In the genomic region with DNA sequence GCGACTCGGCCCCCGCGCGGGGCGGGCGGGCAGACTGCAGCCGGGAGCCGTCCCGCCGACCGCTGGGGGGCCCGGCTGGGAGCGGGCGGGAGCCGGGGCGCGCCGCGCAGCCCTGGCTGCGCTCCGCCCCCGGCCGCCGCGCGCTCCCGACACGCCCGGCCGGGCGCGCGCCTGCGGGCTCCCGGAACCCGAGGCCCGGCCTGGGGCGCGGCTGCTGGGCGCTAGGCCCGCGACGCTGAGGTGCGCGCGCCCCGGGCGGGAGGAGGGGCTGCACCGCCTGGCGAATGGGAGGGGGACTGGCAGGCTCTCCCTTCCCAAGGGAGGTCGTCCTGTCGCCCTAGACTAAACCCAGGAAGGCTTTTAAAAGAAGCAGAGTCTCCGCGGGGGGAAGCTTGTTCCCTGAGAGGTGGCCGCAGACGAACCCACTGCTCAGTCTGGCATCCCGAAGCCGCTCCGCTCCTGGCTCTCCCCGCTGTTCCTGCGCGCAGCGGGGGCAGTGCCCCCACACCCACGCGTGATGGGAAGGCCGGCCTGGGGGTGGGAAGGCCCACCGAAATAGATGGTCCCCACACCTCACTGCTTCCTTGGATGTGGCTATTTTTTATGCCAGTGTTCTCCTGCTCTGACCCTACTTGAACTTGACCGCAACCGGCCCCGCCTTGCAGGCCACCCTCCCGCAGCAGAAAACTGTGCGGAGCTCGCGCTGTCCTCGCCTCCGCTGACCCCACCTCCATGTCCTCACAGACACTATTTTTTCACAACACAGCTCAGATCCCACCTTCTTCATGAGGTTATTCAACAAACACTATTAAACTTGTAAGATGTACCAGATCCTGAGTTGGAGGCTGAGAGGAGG, we compare ENCODE assay signal across 1 cellular context.
TF ChIP-seq lines count a peak whose summit lies in the region.

A gene with protein sequence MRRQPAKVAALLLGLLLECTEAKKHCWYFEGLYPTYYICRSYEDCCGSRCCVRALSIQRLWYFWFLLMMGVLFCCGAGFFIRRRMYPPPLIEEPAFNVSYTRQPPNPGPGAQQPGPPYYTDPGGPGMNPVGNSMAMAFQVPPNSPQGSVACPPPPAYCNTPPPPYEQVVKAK (minus strand): TSS at position 125 of the 856 bp plus-strand sequence. CDS start 178 bp downstream, outside the sequence.

TF ChIP-seq in K562, 482 proteins besides CTCF, POLR2A, EP300 and RAD21 (continued from another document and continues in another):
- TF ChIP-seq MBD1 (CRISPR knock-in tag; IDR thresholded peaks at IDR 0.05) (no peak), MAZ (CRISPR knock-in tag; conservative IDR thresholded peaks at IDR 0.05 in 1 of 2, IDR thresholded peaks at IDR 0.05 in 1 of 2) (peak; percentile 58 to 78), ESRRA (IDR thresholded peaks at IDR 0.05; ENCODE audit: borderline replicate concordance, low read depth) (peak; percentile 67; the same call in 1 of the 2 replicates), NR3C1 (CRISPR knock-in tag; IDR thresholded peaks at IDR 0.05) (no peak), ZNF431 (CRISPR knock-in tag; IDR thresholded peaks at IDR 0.05) (peak; percentile 48; the same call in 1 of the 2 replicates), MTA2 (IDR thresholded peaks at IDR 0.05; ENCODE audit: low read depth) (no peak), ZNF592 (IDR thresholded peaks at IDR 0.05) (no peak), ZNF184 (CRISPR knock-in tag; IDR thresholded peaks at IDR 0.05) (no peak), MEF2A (IDR thresholded peaks at IDR 0.05; ENCODE audit: control insufficient read depth, low read depth, low read length) (no peak), CXXC5 (CRISPR knock-in tag; IDR thresholded peaks at IDR 0.05) (peak; percentile 52; the same call in 1 of the 2 replicates), ZNF197 (CRISPR knock-in tag; IDR thresholded peaks at IDR 0.05; ENCODE audit: low read depth) (peak; percentile 86), NONO (IDR thresholded peaks at IDR 0.05; ENCODE audit: low read depth in 2 of 2, low read length in 1 of 2) (0 out of 4 replicates have a peak, but pooled peaks of 1 of the 2 experiments have one; percentile 0), NR2C2 (CRISPR knock-in tag; IDR thresholded peaks at IDR 0.05) (no peak), NR2C2 (tag; IDR thresholded peaks at IDR 0.05) (peak; percentile 66; the same call in 1 of the 2 replicates), SAFB (IDR thresholded peaks at IDR 0.05; ENCODE audit: borderline replicate concordance, low read depth, low read length) (peak; percentile 48; the same call in 1 of the 2 replicates), ZNF766 (CRISPR knock-in tag; conservative IDR thresholded peaks at IDR 0.05) (peak; percentile 74; the same call in 1 of the 2 replicates), KDM4B (IDR thresholded peaks at IDR 0.05; ENCODE audit: borderline replicate concordance in 2 of 2, low read depth in 1 of 2) (peak in 1 of 2 experiments; percentile 25; a peak in 1 of 4 replicates), CBX8 (IDR thresholded peaks at IDR 0.05; ENCODE audit: borderline replicate concordance, extremely low read depth, low read depth, low read length, poor library complexity, severe bottlenecking) (no peak), HBP1 (CRISPR knock-in tag; IDR thresholded peaks at IDR 0.05) (no peak), ZFX (CRISPR knock-in tag; IDR thresholded peaks at IDR 0.05) (peak; percentile 94), SMAD4 (CRISPR knock-in tag; conservative IDR thresholded peaks at IDR 0.05) (peak; percentile 0; the same call in 1 of the 2 replicates), KDM2B (CRISPR knock-in tag; IDR thresholded peaks at IDR 0.05) (0 out of 2 replicates have a peak, but pooled peaks have one; percentile 53), NR4A1 (CRISPR knock-in tag; IDR thresholded peaks at IDR 0.05) (no peak), NR4A1 (tag; IDR thresholded peaks at IDR 0.05) (0 out of 2 replicates have a peak, but pooled peaks have one; percentile 27), ZNF644 (tag; IDR thresholded peaks at IDR 0.05; ENCODE audit: low read depth) (0 out of 2 replicates have a peak, but pooled peaks have one; percentile 69), OTX1 (CRISPR knock-in tag; IDR thresholded peaks at IDR 0.05) (no peak), SP1 (CRISPR knock-in tag; IDR thresholded peaks at IDR 0.05) (0 out of 2 replicates have a peak, but pooled peaks have one; percentile 19), HMGN3 (IDR thresholded peaks at IDR 0.05; ENCODE audit: borderline replicate concordance, extremely low read depth, insufficient read length, low read depth, low read length) (peak; percentile 10), UBTF (IDR thresholded peaks at IDR 0.05; ENCODE audit: borderline replicate concordance in 1 of 2, low read depth in 2 of 2, low read length in 2 of 2) (0 out of 4 replicates have a peak, but pooled peaks of 1 of the 2 experiments have one; percentile 38), ZBTB17 (CRISPR knock-in tag; IDR thresholded peaks at IDR 0.05) (0 out of 2 replicates have a peak, but pooled peaks have one; percentile 18), ZNF589 (CRISPR knock-in tag; IDR thresholded peaks at IDR 0.05; ENCODE audit: low read depth) (peak; percentile 90), NEUROD1 (IDR thresholded peaks at IDR 0.05; ENCODE audit: borderline replicate concordance, low read depth, low read length, partially characterized antibody) (no peak), POLR2G (IDR thresholded peaks at IDR 0.05; ENCODE audit: low read depth, low read length) (peak; percentile 85), MCM5 (IDR thresholded peaks at IDR 0.05; ENCODE audit: low read depth) (no peak), KAT8 (IDR thresholded peaks at IDR 0.05; ENCODE audit: low read depth) (no peak), E2F6 (IDR thresholded peaks at IDR 0.05; ENCODE audit: borderline replicate concordance in 1 of 2, extremely low read depth in 1 of 2, insufficient read depth in 1 of 2, insufficient read length in 1 of 2, low read depth in 1 of 2, low read length in 1 of 2, poor library complexity in 1 of 2, severe bottlenecking in 1 of 2) (no peak)
- TF ChIP-seq, protein P1, sequence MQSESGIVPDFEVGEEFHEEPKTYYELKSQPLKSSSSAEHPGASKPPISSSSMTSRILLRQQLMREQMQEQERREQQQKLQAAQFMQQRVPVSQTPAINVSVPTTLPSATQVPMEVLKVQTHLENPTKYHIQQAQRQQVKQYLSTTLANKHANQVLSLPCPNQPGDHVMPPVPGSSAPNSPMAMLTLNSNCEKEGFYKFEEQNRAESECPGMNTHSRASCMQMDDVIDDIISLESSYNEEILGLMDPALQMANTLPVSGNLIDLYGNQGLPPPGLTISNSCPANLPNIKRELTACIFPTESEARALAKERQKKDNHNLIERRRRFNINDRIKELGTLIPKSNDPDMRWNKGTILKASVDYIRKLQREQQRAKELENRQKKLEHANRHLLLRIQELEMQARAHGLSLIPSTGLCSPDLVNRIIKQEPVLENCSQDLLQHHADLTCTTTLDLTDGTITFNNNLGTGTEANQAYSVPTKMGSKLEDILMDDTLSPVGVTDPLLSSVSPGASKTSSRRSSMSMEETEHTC (IDR thresholded peaks at IDR 0.05), result no peak
- TF ChIP-seq, protein P2, sequence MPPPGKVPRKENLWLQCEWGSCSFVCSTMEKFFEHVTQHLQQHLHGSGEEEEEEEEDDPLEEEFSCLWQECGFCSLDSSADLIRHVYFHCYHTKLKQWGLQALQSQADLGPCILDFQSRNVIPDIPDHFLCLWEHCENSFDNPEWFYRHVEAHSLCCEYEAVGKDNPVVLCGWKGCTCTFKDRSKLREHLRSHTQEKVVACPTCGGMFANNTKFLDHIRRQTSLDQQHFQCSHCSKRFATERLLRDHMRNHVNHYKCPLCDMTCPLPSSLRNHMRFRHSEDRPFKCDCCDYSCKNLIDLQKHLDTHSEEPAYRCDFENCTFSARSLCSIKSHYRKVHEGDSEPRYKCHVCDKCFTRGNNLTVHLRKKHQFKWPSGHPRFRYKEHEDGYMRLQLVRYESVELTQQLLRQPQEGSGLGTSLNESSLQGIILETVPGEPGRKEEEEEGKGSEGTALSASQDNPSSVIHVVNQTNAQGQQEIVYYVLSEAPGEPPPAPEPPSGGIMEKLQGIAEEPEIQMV (tag; conservative IDR thresholded peaks at IDR 0.05; ENCODE audit: low read depth), result no peak
- TF ChIP-seq, protein P3, sequence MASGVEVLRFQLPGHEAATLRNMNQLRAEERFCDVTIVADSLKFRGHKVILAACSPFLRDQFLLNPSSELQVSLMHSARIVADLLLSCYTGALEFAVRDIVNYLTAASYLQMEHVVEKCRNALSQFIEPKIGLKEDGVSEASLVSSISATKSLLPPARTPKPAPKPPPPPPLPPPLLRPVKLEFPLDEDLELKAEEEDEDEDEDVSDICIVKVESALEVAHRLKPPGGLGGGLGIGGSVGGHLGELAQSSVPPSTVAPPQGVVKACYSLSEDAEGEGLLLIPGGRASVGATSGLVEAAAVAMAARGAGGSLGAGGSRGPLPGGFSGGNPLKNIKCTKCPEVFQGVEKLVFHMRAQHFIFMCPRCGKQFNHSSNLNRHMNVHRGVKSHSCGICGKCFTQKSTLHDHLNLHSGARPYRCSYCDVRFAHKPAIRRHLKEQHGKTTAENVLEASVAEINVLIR (CRISPR knock-in tag; IDR thresholded peaks at IDR 0.05), result no peak
